ENCODE assay signal across 8 cellular contexts in genomic region chr7:80018941-80019808, GRCh38.
A peak's percentile ranks its signal among the peaks of the same experiment; 100 is the strongest.
DNase-seq lines count a peak whose midpoint lies in the region; ATAC-seq and TF ChIP-seq lines count a peak whose summit lies in the region.

No MANE protein-coding gene starts in this region.

- no peak overlapping the region for H3K27ac Mint-ChIP-seq in stimulated activated memory B cell treated with anti-CD40 and anti-IgM and Interleukin-4, amounts not matched to agents 10 μg/mL and 1 μg/mL and 100 μg/mL, for 72 hours

- DNase-seq in D341Med (ENCODE audit: low spot score) (peak; percentile 72), NCI-H446 treated with DMSO at 0.1 percent for 48 hours (lab: John Stamatoyannopoulos, UW) (peak; percentile 4), prostate gland (ENCODE audit: low spot score) (no peak)
- DNase-seq in activated CD8-positive, alpha-beta memory T cell treated with anti-CD3 and anti-CD28 coated beads, Interleukin-2, amount 50 U/mL, for 4 hours: peak; percentile 31

- H3K4me3 Mint-ChIP-seq in stimulated activated memory B cell treated with anti-CD40 and anti-IgM and Interleukin-4, amounts not matched to agents 10 μg/mL and 1 μg/mL and 100 μg/mL, for 72 hours: no peak overlapping the region

- H3K9me3 ChIP-seq in gastroesophageal sphincter (peaks cover 0 to 11% (median 0%) of the 10 kb centered on the region in 3 donors), prostate gland (no peaks in the 10 kb centered on the region)

- 31 to 34% methylated on average over 9 of the region's 9 CpGs for WGBS in gastroesophageal sphincter (ENCODE audit: low coverage in 1 of 2), 2 donors
- WGBS in prostate gland: 33% methylated on average over 9 of the region's 9 CpGs

- ATAC-seq in GM19328 (IDR thresholded peaks at IDR 0.05; ENCODE audit: unreplicated experiment): peak; percentile 86
- ATAC-seq in HG03342 (IDR thresholded peaks at IDR 0.05; ENCODE audit: unreplicated experiment): peak; percentile 98
- no peak for ATAC-seq in gastroesophageal sphincter
- no peak for ATAC-seq in stimulated activated memory B cell treated with anti-CD40 and anti-IgM and Interleukin-4, amounts not matched to agents 10 μg/mL and 1 μg/mL and 100 μg/mL, for 72 hours

- intact Hi-C loops in prostate gland (cut with DNase I): no loop called here

- no peaks in the 10 kb centered on the region for H3K27me3 Mint-ChIP-seq in stimulated activated memory B cell treated with anti-CD40 and anti-IgM and Interleukin-4, amounts not matched to agents 10 μg/mL and 1 μg/mL and 100 μg/mL, for 72 hours

- H3K27ac ChIP-seq in gastroesophageal sphincter (no peak overlapping the region), prostate gland (no peak overlapping the region)

- no peaks in the 10 kb centered on the region for H3K4me1 Mint-ChIP-seq in stimulated activated memory B cell treated with anti-CD40 and anti-IgM and Interleukin-4, amounts not matched to agents 10 μg/mL and 1 μg/mL and 100 μg/mL, for 72 hours

- H3K36me3 ChIP-seq in gastroesophageal sphincter (no peaks in the 10 kb centered on the region), prostate gland (no peaks in the 10 kb centered on the region)

- TF ChIP-seq CTCF in gastroesophageal sphincter (IDR thresholded peaks at IDR 0.05) (peak; percentile 49 to 69 (median 58)), prostate gland (IDR thresholded peaks at IDR 0.05) (peak; percentile 22 to 64 (median 45))

- no peaks in the 10 kb centered on the region for H3K36me3 Mint-ChIP-seq in stimulated activated memory B cell treated with anti-CD40 and anti-IgM and Interleukin-4, amounts not matched to agents 10 μg/mL and 1 μg/mL and 100 μg/mL, for 72 hours

- H3K27me3 ChIP-seq in gastroesophageal sphincter (no peaks in the 10 kb centered on the region), prostate gland (replicated peaks; ENCODE audit: insufficient read depth) (no peaks in the 10 kb centered on the region)

- H3K9me3 Mint-ChIP-seq in stimulated activated memory B cell treated with anti-CD40 and anti-IgM and Interleukin-4, amounts not matched to agents 10 μg/mL and 1 μg/mL and 100 μg/mL, for 72 hours: peaks cover 10% of the 10 kb centered on the region

- no peak overlapping the region for H3K4me3 ChIP-seq in gastroesophageal sphincter
- no peak overlapping the region for H3K4me3 ChIP-seq in prostate gland

- no peaks in the 10 kb centered on the region for H3K4me1 ChIP-seq in gastroesophageal sphincter
- H3K4me1 ChIP-seq in prostate gland (replicated peaks): no peaks in the 10 kb centered on the region

- no peak for TF ChIP-seq EP300 in gastroesophageal sphincter (IDR thresholded peaks at IDR 0.05)

- no peak for TF ChIP-seq POLR2A in gastroesophageal sphincter (IDR thresholded peaks at IDR 0.05)
- no peak for TF ChIP-seq POLR2A in prostate gland (IDR thresholded peaks at IDR 0.05)

Comparison
In these comparisons a context has a peak if more than half of its experiments do, and no peak if none do; other contexts are left out.
1. ATAC-seq: peak in GM19328 (single experiment) and HG03342 (single experiment); none in gastroesophageal sphincter (single experiment) and stimulated activated memory B cell treated with anti-CD40 and anti-IgM and Interleukin-4, amounts not matched to agents 10 μg/mL and 1 μg/mL and 100 μg/mL, for 72 hours (single experiment).